In the genomic region with DNA sequence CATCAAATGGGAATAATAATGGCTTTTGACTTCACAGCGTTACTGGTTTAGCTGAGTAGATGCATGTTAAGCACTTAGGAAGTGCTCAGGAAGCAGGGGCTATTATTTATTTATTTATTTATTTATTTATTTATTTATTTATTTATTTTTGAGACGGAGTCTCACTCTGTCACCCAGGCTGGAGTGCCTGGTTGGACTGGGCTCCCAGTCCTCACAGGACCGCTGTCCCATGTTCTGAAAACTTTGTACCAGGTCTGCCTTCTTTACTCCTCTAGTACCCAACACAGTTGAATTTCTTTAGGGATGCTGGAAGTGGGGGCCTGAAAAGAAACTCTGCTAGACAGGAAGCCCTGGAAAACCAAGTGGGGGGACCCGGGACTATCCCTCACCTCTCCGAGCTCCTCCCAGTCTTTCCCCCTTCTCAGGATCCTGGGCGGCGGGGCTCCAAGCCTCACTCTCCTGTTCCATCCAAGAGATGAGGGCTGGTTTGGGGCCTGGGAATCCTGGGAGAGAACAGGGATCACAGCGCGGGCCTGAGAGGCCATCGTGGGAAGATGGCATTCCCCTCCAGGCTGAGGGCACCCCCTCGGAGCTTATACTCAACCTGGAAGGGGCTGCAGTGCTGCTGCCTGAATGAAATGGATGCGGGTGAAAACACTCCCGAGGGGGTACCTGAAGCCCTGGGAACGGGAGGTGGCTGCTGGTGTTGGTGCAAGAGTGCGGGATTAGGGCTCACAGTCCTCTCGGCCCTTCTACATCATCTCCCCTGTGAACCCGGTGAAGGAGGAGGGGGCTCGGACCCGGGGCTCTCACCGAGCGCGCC, we compare ENCODE assay signal across 8 cellular contexts. TPM values are rescaled to one million over a fixed set of nuclear protein-coding genes. Genes with fewer than 3 reads are reported as not detected.
DNase-seq lines count a peak whose midpoint lies in the region; ATAC-seq lines count a peak whose summit lies in the region.

No MANE protein-coding gene starts in this region.

- no peak for DNase-seq in CD8-positive, alpha-beta memory T cell
- peak; percentile 62 for DNase-seq in astrocyte of the hippocampus (ENCODE audit: low read depth, low spot score)
- DNase-seq in NK-92 treated with Interleukin-12 subunit alpha and Interleukin-12 subunit beta, amount 100 ng/mL, for 24 hours (lab: John Stamatoyannopoulos, UW): no peak

- H3K27me3 ChIP-seq in CD8-positive, alpha-beta memory T cell (ENCODE audit: insufficient read depth, low read length, poor library complexity, severe bottlenecking): no peaks in the 10 kb centered on the region
- H3K27me3 ChIP-seq in HUES64 (ENCODE audit: insufficient read depth, low read length) (no peaks in the 10 kb centered on the region), iPS-15b (ENCODE audit: control insufficient read depth, insufficient read depth, low read length) (peaks cover 2% of the 10 kb centered on the region), skeletal muscle tissue (ENCODE audit: control insufficient read depth in 3 of 3, insufficient read depth in 3 of 3, low read length in 3 of 3) (no peaks in the 10 kb centered on the region)

- CTCF ChIA-PET in CD8-positive, alpha-beta memory T cell (lab: Charles Lee): interaction anchor here (0.9 to 2.7 kb wide), 7 partner anchors 13 to 121 kb away, joined by 3 to 23 read pairs (median 5); a partner anchor contains a TSS

- H3K27ac Mint-ChIP-seq in CD8-positive, alpha-beta memory T cell: peak overlapping the region; percentile 77 to 97 (median 90)

- WGBS in HUES64: 15% methylated on average over 21 of the region's 22 CpGs

- peaks cover 20 to 53% (median 35%) of the 10 kb centered on the region in 3 donors for H3K4me1 Mint-ChIP-seq in CD8-positive, alpha-beta memory T cell

- peaks cover 0 to 15% (median 2%) of the 10 kb centered on the region in 3 donors for H3K36me3 Mint-ChIP-seq in CD8-positive, alpha-beta memory T cell

- H3K4me3 Mint-ChIP-seq in CD8-positive, alpha-beta memory T cell: peak overlapping the region; percentile 82 to 95 (median 90)

- ATAC-seq in GM19324 (IDR thresholded peaks at IDR 0.05; ENCODE audit: low FRiP score, unreplicated experiment) (no peak), GM21723 (IDR thresholded peaks at IDR 0.05; ENCODE audit: unreplicated experiment) (no peak)

- no peaks in the 10 kb centered on the region for H3K27me3 Mint-ChIP-seq in CD8-positive, alpha-beta memory T cell

- H3K9me3 Mint-ChIP-seq in CD8-positive, alpha-beta memory T cell: no peaks in the 10 kb centered on the region

- POLR2A ChIA-PET in CD8-positive, alpha-beta memory T cell (lab: Charles Lee): interaction anchor here (0.6 to 2.8 kb wide), 13 partner anchors 9 to 153 kb away, joined by 3 to 55 read pairs (median 8); a partner anchor contains a TSS

- peak overlapping the region; percentile 78 for H3K4me3 ChIP-seq in CD8-positive, alpha-beta memory T cell (ENCODE audit: low read length)
- peak overlapping the region; percentile 93 for H3K4me3 ChIP-seq in HUES64 (ENCODE audit: low read length)
- peak overlapping the region; percentile 89 for H3K4me3 ChIP-seq in iPS-15b (ENCODE audit: low read depth, low read length)
- peak overlapping the region; percentile 88 to 92 (median 91) for H3K4me3 ChIP-seq in skeletal muscle tissue (ENCODE audit: low read length in 3 of 3)

- no peaks in the 10 kb centered on the region for H3K36me3 ChIP-seq in CD8-positive, alpha-beta memory T cell (ENCODE audit: insufficient read depth, low read length)
- H3K36me3 ChIP-seq in HUES64 (ENCODE audit: insufficient read depth, low read length) (no peaks in the 10 kb centered on the region), iPS-15b (ENCODE audit: control insufficient read depth, insufficient read depth, low read length) (no peaks in the 10 kb centered on the region), skeletal muscle tissue (ENCODE audit: control insufficient read depth in 3 of 3, insufficient read depth in 3 of 3, low read length in 3 of 3) (no peaks in the 10 kb centered on the region)

- peaks cover 44% of the 10 kb centered on the region for H3K4me1 ChIP-seq in CD8-positive, alpha-beta memory T cell (ENCODE audit: insufficient read depth, low read length)
- H3K4me1 ChIP-seq in HUES64 (ENCODE audit: insufficient read depth, low read length) (peaks cover 3% of the 10 kb centered on the region), iPS-15b (ENCODE audit: control insufficient read depth, insufficient read depth, low read length) (peaks cover 2% of the 10 kb centered on the region), skeletal muscle tissue (ENCODE audit: control insufficient read depth in 3 of 3, insufficient read depth in 3 of 3, low read length in 3 of 3) (peaks cover 16 to 24% (median 23%) of the 10 kb centered on the region in 3 donors)

- H3K9ac ChIP-seq in HUES64 (ENCODE audit: low read depth, low read length): peak overlapping the region; percentile 86
- peak overlapping the region; percentile 83 for H3K9ac ChIP-seq in iPS-15b (ENCODE audit: low read depth, low read length)
- H3K9ac ChIP-seq in skeletal muscle tissue (ENCODE audit: low read depth in 1 of 3, low read length in 3 of 3): peak overlapping the region; percentile 97

- H3K27ac ChIP-seq in CD8-positive, alpha-beta memory T cell (ENCODE audit: low read depth, low read length): peak overlapping the region; percentile 92
- H3K27ac ChIP-seq in HUES64 (ENCODE audit: low read depth, low read length) (peak overlapping the region; percentile 91; the same call in 1 of the 2 replicates), skeletal muscle tissue (ENCODE audit: low read depth, low read length) (peak overlapping the region; percentile 93)

- H3K9me3 ChIP-seq in CD8-positive, alpha-beta memory T cell (ENCODE audit: low read length): no peaks in the 10 kb centered on the region
- H3K9me3 ChIP-seq in HUES64 (ENCODE audit: insufficient read depth, low read depth, low read length) (no peaks in the 10 kb centered on the region), iPS-15b (ENCODE audit: control insufficient read depth, insufficient read depth, low read length) (no peaks in the 10 kb centered on the region), skeletal muscle tissue (ENCODE audit: control insufficient read depth in 3 of 3, low read length in 3 of 3) (no peaks in the 10 kb centered on the region)

RNA-seq across cellular contexts. Expression of a gene that starts 0.7 kb away (rescaled TPM):
- 10 to 100 TPM in 1 of 2 experiments, 1 to 10 TPM in 1; 9.6 to 10.8 TPM for total RNA-seq in CD8-positive, alpha-beta memory T cell
- 28.5 TPM for polyA plus RNA-seq in CD8-positive, alpha-beta memory T cell
- 3.8 TPM for polyA plus RNA-seq in HUES64 (2013, experiment 1 of 2)
- 3.7 TPM for polyA plus RNA-seq in HUES64 (2013, experiment 2 of 2)
- 5.7 TPM for total RNA-seq in skeletal muscle tissue

RNA-seq across cellular contexts. Expression of a gene that starts 12.7 kb away (rescaled TPM):
- 10 to 100 TPM; 15.1 to 15.7 TPM for total RNA-seq in CD8-positive, alpha-beta memory T cell
- polyA plus RNA-seq in CD8-positive, alpha-beta memory T cell: 8.9 TPM
- polyA plus RNA-seq in HUES64 (2013, experiment 1 of 2): 5.2 TPM
- polyA plus RNA-seq in HUES64 (2013, experiment 2 of 2): 6.0 TPM
- 3.7 TPM for total RNA-seq in skeletal muscle tissue

RNA-seq across cellular contexts. Expression of a gene that starts 14.7 kb away (rescaled TPM):
- 10 to 100 TPM; 10.9 to 13.0 TPM for total RNA-seq in CD8-positive, alpha-beta memory T cell
- polyA plus RNA-seq in CD8-positive, alpha-beta memory T cell: 4.8 TPM
- polyA plus RNA-seq in HUES64 (2013, experiment 1 of 2): 5.2 TPM
- 6.4 TPM for polyA plus RNA-seq in HUES64 (2013, experiment 2 of 2)
- total RNA-seq in skeletal muscle tissue: 10.4 TPM

RNA-seq across cellular contexts. Expression of a gene that starts 36.2 kb away (rescaled TPM):
- total RNA-seq in CD8-positive, alpha-beta memory T cell: 10 to 100 TPM; 13.5 to 17.0 TPM
- 8.4 TPM for polyA plus RNA-seq in CD8-positive, alpha-beta memory T cell
- 5.4 TPM for polyA plus RNA-seq in HUES64 (2013, experiment 1 of 2)
- polyA plus RNA-seq in HUES64 (2013, experiment 2 of 2): 5.5 TPM
- 8.4 TPM for total RNA-seq in skeletal muscle tissue

RNA-seq across cellular contexts. Expression of a gene that starts 39.4 kb away (rescaled TPM):
- 10 to 100 TPM; 14.6 to 15.7 TPM for total RNA-seq in CD8-positive, alpha-beta memory T cell
- 13.7 TPM for polyA plus RNA-seq in CD8-positive, alpha-beta memory T cell
- 13.1 TPM for polyA plus RNA-seq in HUES64 (2013, experiment 1 of 2)
- polyA plus RNA-seq in HUES64 (2013, experiment 2 of 2): 13.5 TPM
- total RNA-seq in skeletal muscle tissue: 4.7 TPM
